In the genomic region with DNA sequence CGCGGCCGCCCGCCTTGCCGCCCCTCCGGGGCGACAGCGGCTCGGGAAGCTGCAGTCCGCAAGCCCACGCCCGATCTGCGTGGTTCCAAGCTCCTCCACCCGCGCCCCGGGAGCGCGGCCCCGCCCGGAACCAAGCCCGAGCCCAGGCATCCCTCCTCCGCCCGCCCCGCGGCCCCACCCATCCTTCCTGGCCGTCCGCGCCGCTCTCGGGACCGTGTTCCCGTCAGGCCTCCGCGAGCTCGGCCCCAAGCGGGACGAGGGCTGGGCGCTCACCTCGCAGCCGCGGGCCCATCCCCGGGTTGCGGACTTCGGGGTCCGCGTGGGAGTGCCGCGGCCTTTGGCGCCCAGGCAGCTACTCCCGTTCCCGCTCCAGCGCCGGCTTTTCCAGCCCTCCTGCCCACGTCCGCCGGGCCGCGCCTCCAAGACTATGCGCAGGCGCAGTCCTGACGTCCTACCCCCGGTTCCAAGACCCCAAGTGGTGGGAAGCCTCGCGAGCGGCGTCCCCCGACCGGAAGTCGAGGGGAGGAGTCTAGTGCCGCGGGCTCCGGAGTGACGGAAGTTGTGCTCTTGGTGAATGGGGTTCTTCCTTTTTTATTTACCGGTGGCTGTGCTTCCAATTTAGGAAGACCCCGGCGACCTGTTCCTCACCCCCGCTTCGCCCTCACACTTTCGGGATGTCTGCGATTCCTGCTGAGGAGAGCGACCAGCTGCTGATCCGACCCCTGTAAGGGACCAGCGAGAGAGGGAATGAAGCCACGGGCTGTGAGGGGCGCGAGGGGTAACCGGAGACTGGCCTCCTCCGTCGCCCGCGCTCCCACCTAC, we compare ENCODE assay signal across 8 cellular contexts. TPM values are rescaled to one million over a fixed set of nuclear protein-coding genes. Genes with fewer than 3 reads are reported as not detected.
DNase-seq lines count a peak whose midpoint lies in the region; ATAC-seq lines count a peak whose summit lies in the region.

A gene (plus strand): TSS at position 555 of the 822 bp plus-strand sequence. CDS start 120 bp downstream, at position 675.
A gene with protein sequence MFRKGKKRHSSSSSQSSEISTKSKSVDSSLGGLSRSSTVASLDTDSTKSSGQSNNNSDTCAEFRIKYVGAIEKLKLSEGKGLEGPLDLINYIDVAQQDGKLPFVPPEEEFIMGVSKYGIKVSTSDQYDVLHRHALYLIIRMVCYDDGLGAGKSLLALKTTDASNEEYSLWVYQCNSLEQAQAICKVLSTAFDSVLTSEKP (minus strand): TSS at position 429 of the 822 bp plus-strand sequence. CDS start 4,831 bp downstream, outside the sequence.

- H3K9me3 Mint-ChIP-seq in effector memory CD8-positive, alpha-beta T cell = no peaks in the 10 kb centered on the region
- H3K9me3 Mint-ChIP-seq in memory B cell = no peaks in the 10 kb centered on the region

- H3K27ac Mint-ChIP-seq in effector memory CD8-positive, alpha-beta T cell = peak within 1 kb of the TSS in 1 of 2 donors; percentile 95
- H3K27ac Mint-ChIP-seq in memory B cell = peak within 1 kb of the TSS; percentile 93

- peaks cover 23 to 36% of the 10 kb centered on the region in 2 donors for H3K4me1 Mint-ChIP-seq in effector memory CD8-positive, alpha-beta T cell (ENCODE audit: low read depth in 2 of 2)
- peaks cover 19% of the 10 kb centered on the region for H3K4me1 Mint-ChIP-seq in memory B cell

- ATAC-seq in GM21360 (IDR thresholded peaks at IDR 0.05; ENCODE audit: unreplicated experiment) = peak; percentile 80
- peak; percentile 86 for ATAC-seq in effector memory CD8-positive, alpha-beta T cell (replicated peaks)
- peak; percentile 90 for ATAC-seq in memory B cell (ENCODE audit: low read depth)

- H3K27me3 Mint-ChIP-seq in effector memory CD8-positive, alpha-beta T cell = no peaks in the 10 kb centered on the region
- no peaks in the 10 kb centered on the region for H3K27me3 Mint-ChIP-seq in memory B cell

- DNase-seq in COLO668 (lab: John Stamatoyannopoulos, UW; ENCODE audit: unreplicated experiment) = peak; percentile 98
- peak; percentile 94 for DNase-seq in HT1080 (ENCODE audit: low read depth)
- peak; percentile 96 for DNase-seq in NOMO-1 treated with DMSO at 0.1 percent for 48 hours (lab: John Stamatoyannopoulos, UW; ENCODE audit: unreplicated experiment)
- DNase-seq in activated CD8-positive, alpha-beta memory T cell treated with anti-CD3 and anti-CD28 coated beads for 4 hours (ENCODE audit: low read depth in 2 of 2) = peak; percentile 95
- peak; percentile 93 to 96 (median 95) for DNase-seq in effector memory CD8-positive, alpha-beta T cell
- peak; percentile 93 to 95 for DNase-seq in memory B cell (ENCODE audit: low spot score in 2 of 2)
- DNase-seq in stimulated activated CD8-positive, alpha-beta memory T cell treated with anti-CD3 and anti-CD28 coated beads, Interleukin-12 subunit alpha, Interleukin-12 subunit beta, amount 100 ng/mL, for 24 hours (ENCODE audit: extremely low read depth) = peak; percentile 92

- no peak within 1 kb of the TSS for H3K4me3 Mint-ChIP-seq in effector memory CD8-positive, alpha-beta T cell
- no peak within 1 kb of the TSS for H3K4me3 Mint-ChIP-seq in memory B cell

- peaks cover 17% of the 10 kb centered on the region for H3K36me3 Mint-ChIP-seq in effector memory CD8-positive, alpha-beta T cell (ENCODE audit: insufficient read depth)
- peaks cover 4% of the 10 kb centered on the region for H3K36me3 Mint-ChIP-seq in memory B cell

RNA-seq across cellular contexts. Expression of the first gene that starts in this region (rescaled TPM):
- total RNA-seq in HT1080 (2014; rRNA removed; shearing (Covaris generic)) = 81.5 and 108 TPM in 2 replicates
- polyA plus RNA-seq in HT1080 (2015; cell fraction: cytosol; rRNA removed) = 58.6 and 69.7 TPM in 2 replicates
- polyA plus RNA-seq in HT1080 (2015; cell fraction: nucleus; rRNA removed) = 140 and 156 TPM in 2 replicates

RNA-seq across cellular contexts. Expression of the second gene that starts in this region (rescaled TPM):
- total RNA-seq in HT1080 (2014; rRNA removed; shearing (Covaris generic)) = 94.0 and 123 TPM in 2 replicates
- 68.4 and 85.6 TPM in 2 replicates for polyA plus RNA-seq in HT1080 (2015; cell fraction: cytosol; rRNA removed)
- polyA plus RNA-seq in HT1080 (2015; cell fraction: nucleus; rRNA removed) = 51.1 and 52.9 TPM in 2 replicates

Comparison
In these comparisons a context has a peak if more than half of its experiments do, and no peak if none do; other contexts are left out.
1. Peak in every context shown above with its lines: DNase-seq and ATAC-seq.